Comparison of ENCODE assay signal across 19 cellular contexts in genomic region chr19:3931041-3931440, GRCh38. TPM values are rescaled to one million over a fixed set of nuclear protein-coding genes. Genes with fewer than 3 reads are reported as not detected.
A peak's percentile ranks its signal among the peaks of the same experiment; 100 is the strongest.
DNase-seq lines count a peak whose midpoint lies in the region; ATAC-seq and TF ChIP-seq lines count a peak whose summit lies in the region.
"Had no signal": no experiment of that assay in that cellular context is flagged by ENCODE, and none has a peak within 500 bp of the region (broad histone marks: within the 10 kb centered on the region; RNA-seq: fewer than 3 reads in every experiment).

No MANE protein-coding gene starts in this region.

- TF ChIP-seq RAD21 in Ishikawa (IDR thresholded peaks at IDR 0.05; ENCODE audit: low read depth), result no peak

- H3K27ac ChIP-seq in gastroesophageal sphincter (no peak overlapping the region), right atrium auricular region (peak overlapping the region; percentile 86 to 88), skeletal muscle tissue (ENCODE audit: low read depth, low read length) (peak overlapping the region; percentile 78)

- no peaks in the 10 kb centered on the region for H3K36me3 ChIP-seq in gastroesophageal sphincter
- H3K36me3 ChIP-seq in right atrium auricular region, result peaks cover 8% of the 10 kb centered on the region
- H3K36me3 ChIP-seq in skeletal muscle tissue (ENCODE audit: control insufficient read depth in 3 of 3, insufficient read depth in 3 of 3, low read length in 3 of 3), result no peaks in the 10 kb centered on the region
- H3K36me3 ChIP-seq: BE2C had no signal

- peak overlapping the region in 1 of 3 donors; percentile 46 for H3K9ac ChIP-seq in skeletal muscle tissue (ENCODE audit: low read depth in 1 of 3, low read length in 3 of 3)

- H3K4me1 ChIP-seq in gastroesophageal sphincter (peaks cover 0 to 25% (median 8%) of the 10 kb centered on the region in 3 donors), right atrium auricular region (peaks cover 0 to 8% of the 10 kb centered on the region in 2 donors), skeletal muscle tissue (ENCODE audit: control insufficient read depth in 3 of 3, insufficient read depth in 3 of 3, low read length in 3 of 3) (peaks cover 12 to 23% (median 17%) of the 10 kb centered on the region in 3 donors)
- H3K4me1 ChIP-seq: BE2C had no signal

- DNase-seq in right atrium auricular region (ENCODE audit: low spot score), result peak; percentile 67
- no peak for DNase-seq in activated T-cell treated with anti-CD3 and anti-CD28 coated beads, Interleukin-2, amount 50 U/mL, for 48 hours
- DNase-seq in middle frontal gyrus (ENCODE audit: extremely low spot score, low spot score), result no peak
- DNase-seq in NCI-H510A treated with DMSO at 0.1 percent for 48 hours (lab: John Stamatoyannopoulos, UW), result no peak
- DNase-seq: BE2C; CD4-positive, alpha-beta memory T cell; GF-D8; GOT3; IMR-90; NCI-H1417; NCI-H2081; NCI-H524 treated with DMSO at 0.1 percent for 48 hours; NK-92 treated with Interleukin-12 subunit alpha and Interleukin-12 subunit beta, amount 100 ng/mL, for 24 hours; SIG-M5 had no signal

- H3K27me3 ChIP-seq in gastroesophageal sphincter, result peaks cover 16% of the 10 kb centered on the region
- H3K27me3 ChIP-seq in right atrium auricular region, result no peaks in the 10 kb centered on the region
- H3K27me3 ChIP-seq in skeletal muscle tissue (ENCODE audit: control insufficient read depth in 3 of 3, insufficient read depth in 3 of 3, low read length in 3 of 3), result peaks cover 0 to 4% (median 0%) of the 10 kb centered on the region in 3 donors

- TF ChIP-seq POLR2A in gastroesophageal sphincter (IDR thresholded peaks at IDR 0.05), result no peak

- TF ChIP-seq CTCF in gastroesophageal sphincter (IDR thresholded peaks at IDR 0.05) (no peak), right atrium auricular region (IDR thresholded peaks at IDR 0.05) (no peak)

- TF ChIP-seq EP300 in Ishikawa (IDR thresholded peaks at IDR 0.05; ENCODE audit: borderline replicate concordance) (no peak), gastroesophageal sphincter (IDR thresholded peaks at IDR 0.05) (no peak)

- H3K9me3 ChIP-seq in gastroesophageal sphincter (no peaks in the 10 kb centered on the region), right atrium auricular region (no peaks in the 10 kb centered on the region), skeletal muscle tissue (ENCODE audit: control insufficient read depth in 3 of 3, low read length in 3 of 3) (no peaks in the 10 kb centered on the region)
- H3K9me3 ChIP-seq: BE2C had no signal

- ATAC-seq in gastroesophageal sphincter (peak; percentile 36), HG03354 (IDR thresholded peaks at IDR 0.05; ENCODE audit: poor library complexity, severe bottlenecking, unreplicated experiment) (no peak)

- 88% methylated on average over 1 of the region's 8 CpGs; no CpG with 5 or more reads in 1 of the 2 donors for WGBS in gastroesophageal sphincter (ENCODE audit: low coverage in 1 of 2), 2 donors

- no peak overlapping the region for H3K4me3 ChIP-seq in gastroesophageal sphincter
- no peak overlapping the region for H3K4me3 ChIP-seq in right atrium auricular region
- H3K4me3 ChIP-seq in skeletal muscle tissue (ENCODE audit: low read length in 3 of 3), result no peak overlapping the region

TF ChIP-seq in Ishikawa, 13 proteins besides CTCF, POLR2A, EP300 and RAD21:
- TF ChIP-seq ZBTB7A (IDR thresholded peaks at IDR 0.05; ENCODE audit: low read depth) (no peak), TEAD4 (IDR thresholded peaks at IDR 0.05) (no peak), USF1 (IDR thresholded peaks at IDR 0.05) (peak; percentile 34; the same call in 1 of the 2 replicates), CREB1 (IDR thresholded peaks at IDR 0.05; ENCODE audit: low read depth) (no peak)
TF ChIP-seq in Ishikawa: peak in this region for 1.

RNA-seq across cellular contexts. Expression of gene NMRK2, which starts 1.8 kb away (rescaled TPM):
- total RNA-seq in gastroesophageal sphincter (1 to 10 TPM in 2 of 4 donors, under 1 TPM in 1, not detected in 1; 0.69 to 8.6 (median 7.3) TPM), right atrium auricular region (1,000 to 10,000 TPM; 1,342 to 2,195 TPM), skeletal muscle tissue (48.5 TPM)
- total RNA-seq: CD4-positive, alpha-beta memory T cell; IMR-90; LHCN-M2 had no signal

RNA-seq across cellular contexts. Expression of gene DAPK3, which starts 39.9 kb away (rescaled TPM):
- total RNA-seq in gastroesophageal sphincter (100 to 1,000 TPM; 192 to 257 (median 235) TPM), right atrium auricular region (100 to 1,000 TPM in 1 of 2 donors, 10 to 100 TPM in 1; 46.2 to 202 TPM), skeletal muscle tissue (63.7 TPM)

RNA-seq across cellular contexts. Expression of gene ATCAY, which starts 50.6 kb away (rescaled TPM):
- total RNA-seq in gastroesophageal sphincter (under 1 TPM in 3 of 4 donors, not detected in 1; 0.07 to 0.67 (median 0.12) TPM), right atrium auricular region (not detected), skeletal muscle tissue (under 0.01 TPM)
- total RNA-seq: CD4-positive, alpha-beta memory T cell had no signal

RNA-seq across cellular contexts. Expression of gene EEF2, which starts 54.2 kb away (rescaled TPM):
- 1,000 to 10,000 TPM; 2,212 to 2,463 (median 2,311) TPM for total RNA-seq in gastroesophageal sphincter
- 1,000 to 10,000 TPM; 1,205 to 1,737 TPM for total RNA-seq in right atrium auricular region
- 4,276 TPM for total RNA-seq in skeletal muscle tissue

Comparison
In these comparisons a context has a peak if more than half of its experiments do, and no peak if none do; other contexts are left out.
1. H3K27ac ChIP-seq: peak in right atrium auricular region (2 of 2) and skeletal muscle tissue (single experiment); none in gastroesophageal sphincter (0 of 4).
2. RNA of gene NMRK2, which starts 1.8 kb away (total RNA-seq): 1,342 to 2,195 TPM in right atrium auricular region; 48.5 TPM in skeletal muscle tissue (single experiment) and 0.69 to 8.6 TPM in gastroesophageal sphincter; every median in the first group is over 10 times any median in the second.